ENCODE assay signal across 13 cellular contexts in genomic region chr3:31106204-31106603, GRCh38.
DNase-seq lines count a peak whose midpoint lies in the region; ATAC-seq and TF ChIP-seq lines count a peak whose summit lies in the region.
"Had no signal": no experiment of that assay in that cellular context is flagged by ENCODE, and none has a peak within 500 bp of the region (broad histone marks: within the 10 kb centered on the region; RNA-seq: fewer than 3 reads in every experiment).

No MANE protein-coding gene starts in this region.

- H3K4me3 ChIP-seq in adipocyte (ENCODE audit: low read length) (peak overlapping the region; percentile 49), MM.1S (ENCODE audit: low read length) (no peak overlapping the region)
- H3K4me3 ChIP-seq: gastrocnemius medialis, lung had no signal

- no peaks in the 10 kb centered on the region for H3K9me3 ChIP-seq in adipocyte (ENCODE audit: control insufficient read depth, low read length)
- H3K9me3 ChIP-seq in MM.1S (replicated peaks; ENCODE audit: insufficient read depth, low read length) = no peaks in the 10 kb centered on the region
- H3K9me3 ChIP-seq: gastrocnemius medialis had no signal

- peaks cover 20% of the 10 kb centered on the region for H3K4me1 ChIP-seq in adipocyte (ENCODE audit: control insufficient read depth, insufficient read depth, low read length)
- H3K4me1 ChIP-seq in MM.1S (ENCODE audit: low read length) = peaks cover 5% of the 10 kb centered on the region; the same call in 1 of the 2 replicates
- H3K4me1 ChIP-seq: Caco-2, gastrocnemius medialis had no signal

- no peaks in the 10 kb centered on the region for H3F3A ChIP-seq in MM.1S (ENCODE audit: insufficient read depth, low read length)

- no peaks in the 10 kb centered on the region for H3K79me2 ChIP-seq in MM.1S (ENCODE audit: low read length)

- no peak overlapping the region for H3K27ac ChIP-seq in MM.1S (ENCODE audit: low read length)
- H3K27ac ChIP-seq: gastrocnemius medialis had no signal

- no peak overlapping the region for H3K4me2 ChIP-seq in MM.1S (ENCODE audit: low read depth, low read length)

- TF ChIP-seq CTCF in AG09319 (IDR thresholded peaks at IDR 0.05; ENCODE audit: low read depth, low read length) (no peak; the same call in none of the 2 replicates), MM.1S (IDR thresholded peaks at IDR 0.05; ENCODE audit: low read length) (no peak)

- peak; percentile 30 for DNase-seq in AG09319 (ENCODE audit: extremely low read depth, low read depth)
- peak; percentile 29 for DNase-seq in HS-27A (ENCODE audit: low read depth)
- peak; percentile 41 for DNase-seq in adipocyte (ENCODE audit: low read depth)
- peak; percentile 26 for DNase-seq in kidney tubule cell (ENCODE audit: low spot score)
- no peak for DNase-seq in C1 segment of cervical spinal cord (lab: John Stamatoyannopoulos, UW)
- no peak for DNase-seq in hepatic stellate cell (ENCODE audit: low spot score)
- no peak for DNase-seq in MM.1S
- DNase-seq: Caco-2; NK-92 treated with Interleukin-12 subunit alpha and Interleukin-12 subunit beta, amount 100 ng/mL, for 24 hours; retina had no signal

- H2AFZ ChIP-seq in MM.1S (ENCODE audit: low read length) = no peak overlapping the region

- H3K27me3 ChIP-seq in adipocyte (replicated peaks; ENCODE audit: control insufficient read depth, insufficient read depth, low read length) = no peaks in the 10 kb centered on the region
- no peaks in the 10 kb centered on the region for H3K27me3 ChIP-seq in MM.1S (replicated peaks; ENCODE audit: insufficient read depth, low read length)
- H3K27me3 ChIP-seq: gastrocnemius medialis had no signal

- no peaks in the 10 kb centered on the region for H4K20me1 ChIP-seq in MM.1S (ENCODE audit: insufficient read depth, low read length)

- H3K36me3 ChIP-seq in adipocyte (ENCODE audit: control insufficient read depth, insufficient read depth, low read length, severe bottlenecking) = no peaks in the 10 kb centered on the region
- H3K36me3 ChIP-seq in MM.1S (replicated peaks; ENCODE audit: insufficient read depth, low read length) = no peaks in the 10 kb centered on the region
- H3K36me3 ChIP-seq: gastrocnemius medialis had no signal

- H3K9me2 ChIP-seq in MM.1S (replicated peaks; ENCODE audit: insufficient read depth, low read length) = no peaks in the 10 kb centered on the region

- no peak for ATAC-seq in GM19035 (IDR thresholded peaks at IDR 0.05; ENCODE audit: unreplicated experiment)

- H3K9ac ChIP-seq in adipocyte (ENCODE audit: low read length) (peak overlapping the region; percentile 18), MM.1S (ENCODE audit: low read length) (no peak overlapping the region)

Comparison
In these comparisons a context has a peak if more than half of its experiments do, and no peak if none do; other contexts are left out.
1. DNase-seq: peak in AG09319 (single experiment), HS-27A (single experiment), adipocyte (single experiment) and kidney tubule cell (single experiment); none in C1 segment of cervical spinal cord (0 of 14), hepatic stellate cell (single experiment) and MM.1S (single experiment).